Comparison of ENCODE assay signal across 19 cellular contexts in the genomic region with DNA sequence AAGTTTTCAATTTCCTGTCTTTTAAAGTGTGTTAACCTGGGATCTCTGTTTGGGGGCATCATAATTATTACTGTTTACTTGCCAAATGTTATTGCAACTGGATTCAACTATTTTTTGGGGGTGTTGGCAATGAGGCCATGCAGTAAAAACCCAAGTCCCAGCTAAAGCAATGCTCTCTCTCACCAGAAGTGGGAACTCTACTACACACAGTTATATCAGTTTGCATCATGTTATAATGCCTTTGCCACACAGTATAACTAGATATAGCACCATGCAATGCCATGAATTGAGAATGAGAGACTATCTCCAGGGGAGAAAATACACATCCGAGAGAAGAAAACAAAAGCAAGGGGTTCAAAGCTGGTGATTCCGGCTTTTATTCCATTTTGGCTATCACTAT.
DNase-seq lines count a peak whose midpoint lies in the region; FAIRE-seq lines count a peak whose summit lies in the region.
"Had no signal": no experiment of that assay in that cellular context is flagged by ENCODE, and none has a peak within 500 bp of the region (broad histone marks: within the 10 kb centered on the region; RNA-seq: fewer than 3 reads in every experiment).

No MANE protein-coding gene starts in this region.

- H3K27ac ChIP-seq in GM23248, result no peak overlapping the region
- H3K27ac ChIP-seq: tibial nerve had no signal

- no peaks in the 10 kb centered on the region for H3K79me2 ChIP-seq in GM23248 (ENCODE audit: insufficient read depth)

- no peaks in the 10 kb centered on the region for H4K20me1 ChIP-seq in GM23248 (ENCODE audit: insufficient read depth)

- H3K27me3 ChIP-seq in GM23248 (replicated peaks; ENCODE audit: insufficient read depth), result no peaks in the 10 kb centered on the region
- H3K27me3 ChIP-seq: tibial nerve had no signal

- no peak overlapping the region for H2AFZ ChIP-seq in GM23248

- DNase-seq in SIG-M5 treated with dmso at 0.1 percent for 504 hours (lab: John Stamatoyannopoulos, UW; ENCODE audit: unreplicated experiment), result peak; percentile 5
- no peak for DNase-seq in SIG-M5 (lab: John Stamatoyannopoulos, UW)
- peak; percentile 32 for DNase-seq in M059J (ENCODE audit: low read depth)
- DNase-seq in amniotic epithelial cell (ENCODE audit: low read depth), result peak; percentile 11
- peak; percentile 5 for DNase-seq in urothelium cell line (ENCODE audit: low spot score)
- no peak for DNase-seq in stimulated activated CD4-positive, alpha-beta T cell treated with anti-CD3 and anti-CD28 coated beads, Interleukin-1b, Interleukin-23, amount 100 ng/mL, for 48 hours
- DNase-seq in stimulated activated CD8-positive, alpha-beta memory T cell treated with anti-CD3 and anti-CD28 coated beads, Interleukin-4, amount 100 ng/mL, for 48 hours, result no peak
- DNase-seq in GM23248, result no peak
- DNase-seq: activated CD4-positive, alpha-beta T cell treated with anti-CD3 and anti-CD28 coated beads for 4 hours; activated effector memory CD4-positive, alpha-beta T cell treated with anti-CD3 and anti-CD28 coated beads, Interleukin-2, amount 50 U/mL, for 16 hours; CD8-positive, alpha-beta memory T cell; EL; MM.1S; NCI-H1694 treated with DMSO at 0.1 percent for 48 hours; NCI-H510A; occipital lobe; right cardiac atrium; stimulated activated naive CD8-positive, alpha-beta T cell treated with anti-CD3 and anti-CD28 coated beads, Interleukin-15, Interleukin-2, amounts not matched to agents 100 U/mL and 50 U/mL, for 24 hours had no signal

- FAIRE-seq in urothelium cell line (lab: Jason Lieb, UNC), result no peak

- H3K4me3 ChIP-seq in GM23248, result no peak overlapping the region
- H3K4me3 ChIP-seq: tibial nerve had no signal

- H3K4me2 ChIP-seq in GM23248 (ENCODE audit: unreplicated experiment), result no peak overlapping the region

- 60 to 65% methylated on average over 2 of the region's 2 CpGs for WGBS in GM23248 (ENCODE audit: low coverage in 1 of 2, low lambda C conversion rate in 2 of 2, missing lambda C conversion rate in 2 of 2), 2 experiments

- no peaks in the 10 kb centered on the region for H3F3A ChIP-seq in GM23248 (ENCODE audit: insufficient read depth)

- H3K36me3 ChIP-seq in GM23248 (ENCODE audit: low read depth), result no peaks in the 10 kb centered on the region
- H3K36me3 ChIP-seq: tibial nerve had no signal

- no peaks in the 10 kb centered on the region for H3K9me2 ChIP-seq in GM23248 (ENCODE audit: insufficient read depth)

- H3K4me1 ChIP-seq in GM23248 (ENCODE audit: insufficient read depth), result no peaks in the 10 kb centered on the region
- H3K4me1 ChIP-seq: tibial nerve had no signal

- H3K9ac ChIP-seq in GM23248, result no peak overlapping the region

- H3K9me3 ChIP-seq in GM23248 (ENCODE audit: low read depth), result no peaks in the 10 kb centered on the region
- H3K9me3 ChIP-seq: tibial nerve had no signal

- in situ Hi-C loops in GM23248 (cut with MboI), result no loop called here

Comparison
In these comparisons a context has a peak if more than half of its experiments do, and no peak if none do; other contexts are left out.
1. DNase-seq: peak in SIG-M5 treated with dmso at 0.1 percent for 504 hours (single experiment), M059J (single experiment), amniotic epithelial cell (single experiment) and urothelium cell line (single experiment); none in SIG-M5 (single experiment), stimulated activated CD4-positive, alpha-beta T cell treated with anti-CD3 and anti-CD28 coated beads, Interleukin-1b, Interleukin-23, amount 100 ng/mL, for 48 hours (single experiment), stimulated activated CD8-positive, alpha-beta memory T cell treated with anti-CD3 and anti-CD28 coated beads, Interleukin-4, amount 100 ng/mL, for 48 hours (single experiment) and GM23248 (single experiment).